ENCODE assay signal across 8 cellular contexts in the genomic region with DNA sequence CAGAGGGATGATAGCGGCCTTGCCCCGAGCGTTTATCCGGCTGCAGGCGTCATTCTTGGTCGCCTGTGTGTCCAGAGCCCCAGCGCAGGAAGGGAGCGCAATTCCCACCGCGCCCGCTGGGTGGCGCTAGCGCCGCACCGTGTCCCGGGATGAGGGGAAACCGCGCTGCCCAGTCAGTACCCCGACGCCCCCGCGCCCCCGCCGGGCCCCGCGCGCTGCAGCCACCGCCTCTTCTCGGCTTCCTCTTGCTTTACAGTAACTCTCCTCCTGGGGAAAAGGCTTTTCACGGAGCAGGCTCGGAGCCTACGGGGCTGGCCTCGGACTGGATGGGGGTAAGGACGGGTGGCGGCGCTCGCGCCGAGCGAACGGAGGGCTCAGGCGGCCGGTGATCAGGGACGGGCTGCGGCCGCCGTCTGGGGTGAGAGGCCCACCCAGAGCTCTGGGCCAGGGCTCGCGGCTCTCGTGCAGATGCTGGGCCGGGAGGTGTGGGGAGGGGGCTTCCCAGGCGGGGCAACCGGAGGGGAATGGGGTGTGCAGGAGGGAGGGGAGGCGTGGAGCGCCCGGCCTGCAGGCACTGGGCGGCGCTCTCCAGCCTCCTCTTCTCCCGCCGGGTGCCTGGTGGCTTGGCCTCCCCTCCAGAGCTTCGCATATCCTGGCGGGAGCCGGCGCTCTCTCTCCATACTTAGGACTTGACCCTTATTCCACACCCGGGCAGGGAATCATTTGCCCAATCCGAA. TPM values are rescaled to one million over a fixed set of nuclear protein-coding genes. Genes with fewer than 3 reads are reported as not detected.
A peak's percentile ranks its signal among the peaks of the same experiment; 100 is the strongest.
DNase-seq lines count a peak whose midpoint lies in the region; ATAC-seq and TF ChIP-seq lines count a peak whose summit lies in the region.

No MANE protein-coding gene starts in this region.

- POLR2A ChIA-PET in AG04450 (lab: Yijun Ruan, JAX), result interaction anchor here (0.6 to 1.3 kb wide), 8 partner anchors 65 to 184 kb away, joined by 3 to 13 read pairs (median 3); a partner anchor contains a TSS

- peak; percentile 75 for DNase-seq in AG04450 (ENCODE audit: low read depth, low spot score)
- peak; percentile 77 for DNase-seq in NCI-H2227 treated with DMSO at 0.1 percent for 48 hours (lab: John Stamatoyannopoulos, UW)
- peak; percentile 82 to 83 for DNase-seq in activated CD4-positive, alpha-beta T cell treated with anti-CD3 and anti-CD28 coated beads for 24 hours (ENCODE audit: low read depth in 2 of 2)
- peak; percentile 83 to 84 for DNase-seq in stimulated activated CD4-positive, alpha-beta T cell treated with anti-CD3 and anti-CD28 coated beads, Interleukin-1b, Interleukin-23, amount 100 ng/mL, for 4 hours (ENCODE audit: low read depth in 2 of 2)

- peak overlapping the region; percentile 72 for H3K4me3 ChIP-seq in AG04450 (ENCODE audit: low read depth, low read length)

- H3K27me3 ChIP-seq in AG04450 (ENCODE audit: control insufficient read depth, insufficient read depth, low read length), result no peaks in the 10 kb centered on the region
- H3K27me3 ChIP-seq in layer of hippocampus (ENCODE audit: control insufficient read depth, insufficient read depth, low read length), result no peaks in the 10 kb centered on the region

- CTCF ChIA-PET in AG04450 (lab: Charles Lee), result interaction anchor here (0.6 to 8.9 kb wide), 42 partner anchors 9 to 535 kb away, joined by 3 to 176 read pairs (median 5); a partner anchor contains a TSS

- no peaks in the 10 kb centered on the region; the same call in 1 of the 2 replicates for H3K9me3 ChIP-seq in AG04450 (ENCODE audit: control insufficient read depth, insufficient read depth, low read length)

- ATAC-seq in GM18861 (IDR thresholded peaks at IDR 0.05; ENCODE audit: unreplicated experiment), result peak; percentile 57
- ATAC-seq in HG03097 (IDR thresholded peaks at IDR 0.05; ENCODE audit: low FRiP score, unreplicated experiment), result peak; percentile 75

- peak; percentile 79 for TF ChIP-seq CTCF in AG04450 (IDR thresholded peaks at IDR 0.05; ENCODE audit: low read depth, low read length)

- H3K27ac ChIP-seq in AG04450 (ENCODE audit: low read depth, low read length), result peak overlapping the region; percentile 78
- peak overlapping the region; percentile 49 for H3K27ac ChIP-seq in cingulate gyrus (ENCODE audit: low read depth, low read length)
- peak overlapping the region; percentile 65 for H3K27ac ChIP-seq in layer of hippocampus (ENCODE audit: low read depth, low read length)

RNA-seq across cellular contexts. Expression of a gene that starts 29.8 kb away (rescaled TPM):
- not detected in 2 replicates for polyA plus RNA-seq in AG04450 (2011; rRNA removed)
- not detected in 2 replicates for polyA minus RNA-seq in AG04450 (2011; rRNA and poly(A)+ RNA removed)

RNA-seq across cellular contexts. Expression of a gene that starts 46.0 kb away (rescaled TPM):
- polyA plus RNA-seq in AG04450 (2011; rRNA removed), result not detected in 2 replicates
- polyA minus RNA-seq in AG04450 (2011; rRNA and poly(A)+ RNA removed), result not detected in 2 replicates

Comparison
In these comparisons a context has a peak if more than half of its experiments do, and no peak if none do; other contexts are left out.
1. Peak in every context shown above with its lines: DNase-seq, ATAC-seq, H3K4me3 ChIP-seq and H3K27ac ChIP-seq.